In genomic region chr9:136345281-136346156, GRCh38 we compare ENCODE assay signal across 8 cellular contexts. TPM values are rescaled to one million over a fixed set of nuclear protein-coding genes. Genes with fewer than 3 reads are reported as not detected.
A peak's percentile ranks its signal among the peaks of the same experiment; 100 is the strongest.
DNase-seq lines count a peak whose midpoint lies in the region; ATAC-seq and TF ChIP-seq lines count a peak whose summit lies in the region.

No MANE protein-coding gene starts in this region.

- peaks cover 0 to 4% of the 10 kb centered on the region in 2 donors for H3K36me3 ChIP-seq in left lung

- no peaks in the 10 kb centered on the region for H3K27me3 ChIP-seq in left lung

- no peaks in the 10 kb centered on the region for H3K36me3 Mint-ChIP-seq in type B pancreatic cell

- peak; percentile 50 for TF ChIP-seq CTCF in LNCaP clone FGC (IDR thresholded peaks at IDR 0.05; ENCODE audit: control insufficient read depth, extremely low read depth, insufficient read depth)
- TF ChIP-seq CTCF in left lung (IDR thresholded peaks at IDR 0.05): peak; percentile 17 to 44
- peak; percentile 68 for TF ChIP-seq CTCF in type B pancreatic cell (conservative IDR thresholded peaks at IDR 0.05)

- DNase-seq in LNCaP clone FGC (ENCODE audit: low read depth) (no peak), dermis blood vessel endothelial cell (peak; percentile 70), left lung (peak; percentile 71 to 88), type B pancreatic cell (ENCODE audit: extremely low spot score, unreplicated experiment) (no peak)
- no peak for DNase-seq in activated CD4-positive, alpha-beta T cell treated with anti-CD3 and anti-CD28 coated beads for 4 hours
- DNase-seq in activated CD4-positive, CD25-positive, alpha-beta regulatory T cell treated with anti-CD3 and anti-CD28 coated beads, Interleukin-2, amount 50 U/mL, for 72 hours: no peak

- no peaks in the 10 kb centered on the region for H3K9me3 ChIP-seq in left lung

- no peaks in the 10 kb centered on the region for H3K9me3 Mint-ChIP-seq in type B pancreatic cell

- peak overlapping the region; percentile 29 to 56 for H3K27ac ChIP-seq in left lung

- peak overlapping the region; percentile 73 for H3K27ac Mint-ChIP-seq in type B pancreatic cell

- no peak overlapping the region for H3K4me3 Mint-ChIP-seq in type B pancreatic cell

- peaks cover 16 to 32% of the 10 kb centered on the region in 2 donors for H3K4me1 ChIP-seq in left lung

- ATAC-seq in left lung (peak; percentile 75), HG02840 (IDR thresholded peaks at IDR 0.05; ENCODE audit: low FRiP score, unreplicated experiment) (no peak), HG03159 (IDR thresholded peaks at IDR 0.05; ENCODE audit: unreplicated experiment) (no peak)

- H3K4me1 Mint-ChIP-seq in type B pancreatic cell (ENCODE audit: unreplicated experiment): no peaks in the 10 kb centered on the region

- intact Hi-C loops in left lung (cut with DNase I): no loop called here

- no peaks in the 10 kb centered on the region for H3K27me3 Mint-ChIP-seq in type B pancreatic cell

- H3K4me3 ChIP-seq in LNCaP clone FGC (ENCODE audit: low read depth, low read length): no peak overlapping the region
- peak overlapping the region in 1 of 2 donors; percentile 13 for H3K4me3 ChIP-seq in left lung

RNA-seq across cellular contexts. Expression of gene DNLZ, which starts 18.0 kb away (rescaled TPM):
- total RNA-seq in dermis blood vessel endothelial cell (15.4 and 34.5 TPM in 2 replicates), left lung (10 to 100 TPM; 12.0 to 17.5 TPM), type B pancreatic cell (ENCODE audit: low replicate concordance) (10.4 and 14.0 TPM in 2 replicates)

RNA-seq across cellular contexts. Expression of gene GPSM1, which starts 18.2 kb away (rescaled TPM):
- total RNA-seq in dermis blood vessel endothelial cell (27.2 and 37.1 TPM in 2 replicates), left lung (10 to 100 TPM; 21.7 to 22.4 TPM), type B pancreatic cell (ENCODE audit: low replicate concordance) (29.2 and 56.2 TPM in 2 replicates)

RNA-seq across cellular contexts. Expression of gene CARD9, which starts 27.9 kb away (rescaled TPM):
- total RNA-seq in dermis blood vessel endothelial cell (0.34 and 1.1 TPM in 2 replicates), left lung (10 to 100 TPM in 1 of 2 donors, 1 to 10 TPM in 1; 6.6 to 11.1 TPM), type B pancreatic cell (ENCODE audit: low replicate concordance) (2.0 and 2.6 TPM in 2 replicates)

RNA-seq across cellular contexts. Expression of gene CCDC187, which starts 41.6 kb away (rescaled TPM):
- total RNA-seq in dermis blood vessel endothelial cell (not detected in 2 replicates), left lung (1 to 10 TPM in 1 of 2 donors, under 1 TPM in 1; 0.47 to 2.6 TPM), type B pancreatic cell (ENCODE audit: low replicate concordance) (0.69 and 0.70 TPM in 2 replicates)

RNA-seq across cellular contexts. Expression of gene SNAPC4, which starts 54.5 kb away (rescaled TPM):
- 10.2 and 12.6 TPM in 2 replicates for total RNA-seq in dermis blood vessel endothelial cell
- total RNA-seq in left lung: 1 to 10 TPM; 5.8 to 7.6 TPM
- 14.4 and 15.7 TPM in 2 replicates for total RNA-seq in type B pancreatic cell (ENCODE audit: low replicate concordance)

Comparison
In these comparisons a context has a peak if more than half of its experiments do, and no peak if none do; other contexts are left out.
1. DNase-seq: peak in dermis blood vessel endothelial cell (single experiment) and left lung (2 of 2); none in LNCaP clone FGC (single experiment), type B pancreatic cell (single experiment), activated CD4-positive, alpha-beta T cell treated with anti-CD3 and anti-CD28 coated beads for 4 hours (0 of 2) and activated CD4-positive, CD25-positive, alpha-beta regulatory T cell treated with anti-CD3 and anti-CD28 coated beads, Interleukin-2, amount 50 U/mL, for 72 hours (single experiment).
2. Peak in every context shown above with its lines, with median percentiles within 50 percentile points of each other: CTCF ChIP-seq.